Comparison of ENCODE assay signal across 20 cellular contexts in genomic region chr7:106795877-106796231, GRCh38.
"Had no signal": no experiment of that assay in that cellular context is flagged by ENCODE, and none has a peak within 500 bp of the region (broad histone marks: within the 10 kb centered on the region; RNA-seq: fewer than 3 reads in every experiment).

No MANE protein-coding gene starts in this region.

- H3K4me3 ChIP-seq: right atrium auricular region, transverse colon had no signal

- ATAC-seq: activated naive CD4-positive, alpha-beta T cell treated with anti-CD3 and anti-CD28 coated beads, Interleukin-2, amount 50 U/mL, for 72 hours; left ventricle myocardium superior; naive thymus-derived CD8-positive, alpha-beta T cell; stimulated activated naive CD8-positive, alpha-beta T cell treated with anti-CD3 and anti-CD28 coated beads, Interleukin-15, Interleukin-2, amounts not matched to agents 100 U/mL and 50 U/mL, for 24 hours had no signal

- H3K36me3 ChIP-seq: right atrium auricular region, transverse colon had no signal

- H3K27ac Mint-ChIP-seq: activated CD4-positive, alpha-beta memory T cell treated with anti-CD3 and anti-CD28 coated beads, Interleukin-2, amount 10 ng/mL, durations not matched to agents 7 days and 5 days; activated naive CD4-positive, alpha-beta T cell treated with anti-CD3 and anti-CD28 coated beads, Interleukin-2, amount 50 U/mL, for 72 hours; activated T-cell treated with anti-CD3 and anti-CD28 coated beads, Interleukin-2, amount 50 U/mL, for 24 hours; memory B cell; naive thymus-derived CD8-positive, alpha-beta T cell; progenitor cell of endocrine pancreas had no signal

- H3K36me3 Mint-ChIP-seq: activated naive CD4-positive, alpha-beta T cell treated with anti-CD3 and anti-CD28 coated beads, Interleukin-2, amount 50 U/mL, for 72 hours had no signal

- H3K4me3 Mint-ChIP-seq: activated CD4-positive, alpha-beta memory T cell treated with anti-CD3 and anti-CD28 coated beads, Interleukin-2, amount 10 ng/mL, durations not matched to agents 7 days and 5 days; activated T-cell treated with anti-CD3 and anti-CD28 coated beads, Interleukin-2, amount 50 U/mL, for 24 hours; memory B cell; naive thymus-derived CD8-positive, alpha-beta T cell had no signal

- H3K4me1 Mint-ChIP-seq: activated CD4-positive, alpha-beta memory T cell treated with anti-CD3 and anti-CD28 coated beads, Interleukin-2, amount 10 ng/mL, durations not matched to agents 7 days and 5 days; memory B cell; naive thymus-derived CD8-positive, alpha-beta T cell had no signal

- H3K27ac ChIP-seq: right atrium auricular region, transverse colon had no signal

- H3K4me1 ChIP-seq: right atrium auricular region, transverse colon had no signal

- H3K27me3 Mint-ChIP-seq: memory B cell; naive thymus-derived CD8-positive, alpha-beta T cell had no signal

- DNase-seq: activated CD4-positive, alpha-beta memory T cell treated with anti-CD3 and anti-CD28 coated beads, Interleukin-2, amount 10 ng/mL, durations not matched to agents 7 days and 5 days; activated CD4-positive, alpha-beta T cell treated with anti-CD3 and anti-CD28 coated beads for 4 hours; activated effector memory CD4-positive, alpha-beta T cell treated with anti-CD3 and anti-CD28 coated beads, Interleukin-2, amount 50 U/mL, for 16 hours; activated T-cell treated with anti-CD3 and anti-CD28 coated beads, Interleukin-2, amount 50 U/mL, for 24 hours; caudate nucleus; cortex of kidney; effector CD4-positive, alpha-beta T cell; foreskin fibroblast; glutamatergic neuron; left ventricle myocardium superior; naive thymus-derived CD8-positive, alpha-beta T cell; occipital lobe; stimulated activated CD4-positive, alpha-beta T cell treated with anti-CD3 and anti-CD28 coated beads, Interleukin-15, amount 100 ng/mL, for 24 hours; stimulated activated CD4-positive, alpha-beta T cell treated with anti-CD3 and anti-CD28 coated beads, Interleukin-4, amount 100 ng/mL, for 24 hours; stimulated activated naive CD8-positive, alpha-beta T cell treated with anti-CD3 and anti-CD28 coated beads, Interleukin-15, Interleukin-2, amounts not matched to agents 100 U/mL and 50 U/mL, for 24 hours; transverse colon had no signal

- H3K27me3 ChIP-seq: right atrium auricular region, transverse colon had no signal
